21 cellular contexts compared by ENCODE assay signal in the genomic region with DNA sequence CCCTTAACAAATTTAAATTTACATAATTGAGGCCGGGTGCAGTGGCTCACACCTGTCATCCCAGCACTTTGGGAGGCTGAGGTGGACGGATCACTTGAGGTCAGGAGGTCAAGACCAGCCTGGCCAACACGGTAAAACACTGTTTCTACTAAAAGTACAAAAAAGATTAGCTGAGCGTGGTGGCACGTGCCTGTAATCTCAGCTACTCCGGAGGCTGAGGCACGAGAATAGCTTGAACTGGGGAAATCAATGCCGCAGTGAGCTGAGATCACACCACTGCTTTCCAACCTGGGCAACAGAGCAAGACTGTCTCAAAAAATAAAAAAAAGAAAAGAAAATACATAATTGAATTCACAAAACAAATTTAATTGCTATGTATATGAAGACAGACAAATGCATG. TPM values are rescaled to one million over a fixed set of nuclear protein-coding genes. Genes with fewer than 3 reads are reported as not detected.
DNase-seq lines count a peak whose midpoint lies in the region; ATAC-seq and TF ChIP-seq lines count a peak whose summit lies in the region.
"Had no signal": no experiment of that assay in that cellular context is flagged by ENCODE, and none has a peak within 500 bp of the region (broad histone marks: within the 10 kb centered on the region; RNA-seq: fewer than 3 reads in every experiment).

No MANE protein-coding gene starts in this region.

- H3K9ac ChIP-seq in HUES48 (ENCODE audit: low read depth, low read length) (no peak overlapping the region), endodermal cell (ENCODE audit: extremely low read depth, low read length, poor library complexity, severe bottlenecking) (no peak overlapping the region), PC-3 (ENCODE audit: low read length) (no peak overlapping the region)

- no peak overlapping the region for H3K4me2 ChIP-seq in PC-3 (ENCODE audit: low read length)
- H3K4me2 ChIP-seq: PC-9 had no signal

- TF ChIP-seq CTCF in heart right ventricle (IDR thresholded peaks at IDR 0.05) (no peak), endodermal cell (conservative IDR thresholded peaks at IDR 0.05) (no peak), PC-3 (conservative IDR thresholded peaks at IDR 0.05; ENCODE audit: low read depth, low read length) (no peak)

- in situ Hi-C loops in ACHN (cut with HindIII; ENCODE audit: low pct_ligation_motif_present, low pct_unique_long_range_greater_than_20kb, low sequenced_read_pairs) = no loop called here

- H4K20me1 ChIP-seq in PC-3 (ENCODE audit: low read length) = no peaks in the 10 kb centered on the region

- H3K79me2 ChIP-seq in PC-3 (ENCODE audit: low read length) = no peaks in the 10 kb centered on the region

- H3K4me1 Mint-ChIP-seq in endodermal cell = peaks cover 27% of the 10 kb centered on the region
- peaks cover 2% of the 10 kb centered on the region for H3K4me1 Mint-ChIP-seq in activated naive CD8-positive, alpha-beta T cell treated with anti-CD3 and anti-CD28 coated beads, Interleukin-2, amount 50 U/mL, for 24 hours
- H3K4me1 Mint-ChIP-seq: B cell had no signal

- peak in 2 of 8 donors; percentile 25 to 26 for ATAC-seq in heart right ventricle
- no peak for ATAC-seq in PC-3
- no peak for ATAC-seq in activated naive CD8-positive, alpha-beta T cell treated with anti-CD3 and anti-CD28 coated beads, Interleukin-2, amount 50 U/mL, for 24 hours
- ATAC-seq: CD8-positive, alpha-beta T cell had no signal

- no peaks in the 10 kb centered on the region for H3K27me3 Mint-ChIP-seq in endodermal cell (ENCODE audit: insufficient read depth)
- H3K27me3 Mint-ChIP-seq in activated naive CD8-positive, alpha-beta T cell treated with anti-CD3 and anti-CD28 coated beads, Interleukin-2, amount 50 U/mL, for 24 hours = peaks cover 22% of the 10 kb centered on the region

- no peak overlapping the region for H3K27ac Mint-ChIP-seq in endodermal cell
- H3K27ac Mint-ChIP-seq in activated naive CD8-positive, alpha-beta T cell treated with anti-CD3 and anti-CD28 coated beads, Interleukin-2, amount 50 U/mL, for 24 hours = no peak overlapping the region
- H3K27ac Mint-ChIP-seq: B cell; CD8-positive, alpha-beta T cell had no signal

- H3K4me3 Mint-ChIP-seq in endodermal cell = no peak overlapping the region
- no peak overlapping the region for H3K4me3 Mint-ChIP-seq in activated naive CD8-positive, alpha-beta T cell treated with anti-CD3 and anti-CD28 coated beads, Interleukin-2, amount 50 U/mL, for 24 hours
- H3K4me3 Mint-ChIP-seq: B cell; CD8-positive, alpha-beta T cell had no signal

- 20 to 41% methylated on average over 8 of the region's 8 CpGs for WGBS in heart right ventricle, 2 donors
- 71 to 72% methylated on average over 7 to 8 of the region's 8 CpGs for WGBS in endodermal cell (ENCODE audit: insufficient coverage in 1 of 2, insufficient read length in 1 of 2), 2 experiments

- peaks cover 0 to 30% (median 14%) of the 10 kb centered on the region in 9 donors for H3K4me1 ChIP-seq in heart right ventricle
- H3K4me1 ChIP-seq in HUES48 (ENCODE audit: control insufficient read depth, insufficient read depth, low read length) = peaks cover 17% of the 10 kb centered on the region
- peaks cover 5% of the 10 kb centered on the region for H3K4me1 ChIP-seq in endodermal cell (ENCODE audit: control insufficient read depth, insufficient read depth, low read length)
- H3K4me1 ChIP-seq in PC-3 (ENCODE audit: insufficient read depth, low read length) = peaks cover 9% of the 10 kb centered on the region

- POLR2A ChIA-PET in PC-3 (lab: Charles Lee; ENCODE audit: unreplicated experiment) = no interaction called here

- DNase-seq in heart right ventricle (no peak), cardiac septum (ENCODE audit: low spot score) (no peak), endodermal cell (peak; percentile 38), ACHN (no peak), PC-3 (no peak)
- no peak for DNase-seq in activated naive CD8-positive, alpha-beta T cell treated with anti-CD3 and anti-CD28 coated beads, Interleukin-2, amount 50 U/mL, for 24 hours
- DNase-seq: CD8-positive, alpha-beta T cell; DMS79 treated with DMSO at 0.1 percent for 48 hours; GF-D8; GOT3; NCI-H1105; NCI-H1436 treated with DMSO at 0.1 percent for 48 hours; NCI-H2029; NCI-H446 treated with DMSO at 0.1 percent for 48 hours; NK-92 treated with Interleukin-12 subunit alpha and Interleukin-12 subunit beta, amount 100 ng/mL, for 24 hours; PC-9; SHP77 treated with DMSO at 0.1 percent for 48 hours had no signal

- H3K4me3 ChIP-seq in heart right ventricle = no peak overlapping the region
- H3K4me3 ChIP-seq in HUES48 (ENCODE audit: low read depth, low read length) = no peak overlapping the region
- H3K4me3 ChIP-seq in endodermal cell (ENCODE audit: low read length) = no peak overlapping the region
- H3K4me3 ChIP-seq in PC-3 (ENCODE audit: low read length) = no peak overlapping the region
- H3K4me3 ChIP-seq: PC-9 had no signal

- BruUV-seq in PC-3 (replicated peaks; lab: Mats Ljungman, UMichigan) = no TSS peak

- no peak overlapping the region for H2AFZ ChIP-seq in PC-3 (ENCODE audit: low read length)

- no peaks in the 10 kb centered on the region for H3K9me2 ChIP-seq in PC-3 (replicated peaks; ENCODE audit: low read length)

- H3K27me3 ChIP-seq in heart right ventricle (no peaks in the 10 kb centered on the region), HUES48 (ENCODE audit: control insufficient read depth, insufficient read depth, low read length) (no peaks in the 10 kb centered on the region), endodermal cell (ENCODE audit: control insufficient read depth, insufficient read depth, low read length, poor library complexity, severe bottlenecking) (no peaks in the 10 kb centered on the region), PC-3 (ENCODE audit: low read length) (no peaks in the 10 kb centered on the region)

- H3K27ac ChIP-seq in heart right ventricle (peak overlapping the region in 8 of 10 donors; percentile 40 to 80 (median 56)), HUES48 (ENCODE audit: low read depth, low read length) (peak overlapping the region; percentile 5), endodermal cell (ENCODE audit: low read depth, low read length) (no peak overlapping the region), PC-3 (ENCODE audit: low read length) (no peak overlapping the region)
- H3K27ac ChIP-seq: C4-2B, HL-60, PC-9 had no signal

- peaks cover 13% of the 10 kb centered on the region for H3K9me3 Mint-ChIP-seq in endodermal cell
- H3K9me3 Mint-ChIP-seq in activated naive CD8-positive, alpha-beta T cell treated with anti-CD3 and anti-CD28 coated beads, Interleukin-2, amount 50 U/mL, for 24 hours = no peaks in the 10 kb centered on the region

- intact Hi-C loops in heart right ventricle (cut with DNase I) (loop anchor here in 1 of 10 donors (2.0 kb wide), 1 partner anchor 30 kb away; no protein-coding TSS in a partner anchor), cardiac septum (cut with DNase I) (no loop called here), PC-3 (cut with micrococcal nuclease) (no loop called here)

- H3K9me3 ChIP-seq in heart right ventricle = peaks cover 0 to 18% (median 0%) of the 10 kb centered on the region in 11 donors
- H3K9me3 ChIP-seq in HUES48 (ENCODE audit: control insufficient read depth, insufficient read depth, low read length) = no peaks in the 10 kb centered on the region
- no peaks in the 10 kb centered on the region for H3K9me3 ChIP-seq in endodermal cell (ENCODE audit: control insufficient read depth, low read length)
- no peaks in the 10 kb centered on the region for H3K9me3 ChIP-seq in PC-3 (ENCODE audit: low read length)

- no peaks in the 10 kb centered on the region for H3F3A ChIP-seq in PC-3 (ENCODE audit: low read length, unreplicated experiment)

- no peaks in the 10 kb centered on the region for H3K36me3 Mint-ChIP-seq in endodermal cell (ENCODE audit: low read depth)
- no peaks in the 10 kb centered on the region for H3K36me3 Mint-ChIP-seq in activated naive CD8-positive, alpha-beta T cell treated with anti-CD3 and anti-CD28 coated beads, Interleukin-2, amount 50 U/mL, for 24 hours (ENCODE audit: low read depth)
- H3K36me3 Mint-ChIP-seq: CD8-positive, alpha-beta T cell had no signal

- no peaks in the 10 kb centered on the region for H3K36me3 ChIP-seq in heart right ventricle
- no peaks in the 10 kb centered on the region for H3K36me3 ChIP-seq in HUES48 (ENCODE audit: control insufficient read depth, insufficient read depth, low read length)
- H3K36me3 ChIP-seq in endodermal cell (ENCODE audit: control insufficient read depth, insufficient read depth, low read length) = no peaks in the 10 kb centered on the region
- no peaks in the 10 kb centered on the region for H3K36me3 ChIP-seq in PC-3 (ENCODE audit: low read depth, low read length)

- CTCF ChIA-PET in PC-3 (lab: Charles Lee) = interaction anchor here (1.6 kb wide), 1 partner anchor 95 kb away, joined by 5 read pairs; no protein-coding TSS in a partner anchor

RNA-seq across cellular contexts. Expression of gene KIFC3, which starts 56.3 kb away (rescaled TPM):
- 10 to 100 TPM; 42.5 to 91.4 (median 63.5) TPM for total RNA-seq in heart right ventricle
- 10 to 100 TPM; 47.4 to 97.4 TPM for polyA plus RNA-seq in heart right ventricle
- 70.1 TPM for total RNA-seq in cardiac septum
- total RNA-seq in endodermal cell = 10 to 100 TPM; 39.2 to 39.3 TPM
- 18.0 TPM for polyA plus RNA-seq in endodermal cell (2013, experiment 1 of 2)
- 22.9 TPM for polyA plus RNA-seq in endodermal cell (2013, experiment 2 of 2)
- total RNA-seq in PC-3 (2014; rRNA removed) = 32.6 and 42.2 TPM in 2 replicates

Comparison
In these comparisons a context has a peak if more than half of its experiments do, and no peak if none do; other contexts are left out.
1. H3K27ac ChIP-seq: peak in heart right ventricle (8 of 10) and HUES48 (single experiment); none in endodermal cell (single experiment) and PC-3 (single experiment).